In genomic region chr10:45373003-45373782, GRCh38 we compare ENCODE assay signal across 8 cellular contexts. TPM values are rescaled to one million over a fixed set of nuclear protein-coding genes. Genes with fewer than 3 reads are reported as not detected.
DNase-seq lines count a peak whose midpoint lies in the region; ATAC-seq and TF ChIP-seq lines count a peak whose summit lies in the region.

No MANE protein-coding gene starts in this region.

- no peak for DNase-seq in T-helper 1 cell
- DNase-seq in NT2/D1 (ENCODE audit: low read depth, low spot score) = peak; percentile 11
- no peak for DNase-seq in mammary epithelial cell
- DNase-seq in uterus = no peak
- DNase-seq in RWPE1 (ENCODE audit: low spot score) = no peak

- H3K27ac ChIP-seq in mammary epithelial cell (ENCODE audit: insufficient read depth, low read depth, low read length) (no peak overlapping the region), uterus (no peak overlapping the region), RWPE1 (no peak overlapping the region)

- H3K9me3 Mint-ChIP-seq in T-helper 1 cell treated with Interleukin-12 subunit alpha and Interleukin-12 subunit beta and Interleukin-4 antibody, amounts not matched to agents 30 μg/mL and 1 μg/mL, for 36 hours = no peaks in the 10 kb centered on the region

- no peaks in the 10 kb centered on the region for H3K9me3 ChIP-seq in NT2/D1 (ENCODE audit: insufficient read depth, low read length)
- no peaks in the 10 kb centered on the region for H3K9me3 ChIP-seq in mammary epithelial cell (replicated peaks; ENCODE audit: insufficient read depth, low read length)
- H3K9me3 ChIP-seq in mononuclear cell (ENCODE audit: low read depth, low read length) = no peaks in the 10 kb centered on the region
- no peaks in the 10 kb centered on the region for H3K9me3 ChIP-seq in uterus

- TF ChIP-seq CTCF in mammary epithelial cell (conservative IDR thresholded peaks at IDR 0.05 in 1 of 2, IDR thresholded peaks at IDR 0.05 in 1 of 2; ENCODE audit: extremely low read depth in 1 of 2, insufficient read depth in 1 of 2, low read depth in 1 of 2, low read length in 2 of 2) (no peak), uterus (IDR thresholded peaks at IDR 0.05) (no peak), RWPE1 (conservative IDR thresholded peaks at IDR 0.05; ENCODE audit: low read depth) (no peak)

- CTCF ChIA-PET in mammary epithelial cell (lab: Charles Lee; ENCODE audit: low non-redundant PET) = no interaction called here
- CTCF ChIA-PET in RWPE1 (lab: Yijun Ruan, JAX) = no interaction called here

- TF ChIP-seq POLR2A in uterus (IDR thresholded peaks at IDR 0.05) = no peak

- dilution Hi-C loops in mammary epithelial cell (cut with HindIII; ENCODE audit: low sequenced_read_pairs) = no loop called here

- H3K4me3 ChIP-seq in NT2/D1 (ENCODE audit: insufficient read length, low read depth) = peak overlapping the region; percentile 55
- peak overlapping the region in 1 of 3 experiments; percentile 20 for H3K4me3 ChIP-seq in mammary epithelial cell (replicated peaks in 1 of 3; ENCODE audit: insufficient read depth in 1 of 3, low read depth in 2 of 3, low read length in 3 of 3)
- H3K4me3 ChIP-seq in mononuclear cell (ENCODE audit: low read length) = peak overlapping the region; percentile 41
- H3K4me3 ChIP-seq in uterus = peak overlapping the region; percentile 19 to 22

- peak overlapping the region; percentile 59 for H2AFZ ChIP-seq in mammary epithelial cell (ENCODE audit: low read depth, low read length)

- H3K4me3 Mint-ChIP-seq in T-helper 1 cell treated with Interleukin-12 subunit alpha and Interleukin-12 subunit beta and Interleukin-4 antibody, amounts not matched to agents 30 μg/mL and 1 μg/mL, for 36 hours = peak overlapping the region; percentile 88

- peak; percentile 41 for ATAC-seq in HG02798 (IDR thresholded peaks at IDR 0.05; ENCODE audit: poor library complexity, unreplicated experiment)

- POLR2A ChIA-PET in RWPE1 (lab: Yijun Ruan, JAX; ENCODE audit: low non-redundant PET) = no interaction called here

- no peaks in the 10 kb centered on the region for H4K20me1 ChIP-seq in mammary epithelial cell (ENCODE audit: insufficient read depth, low read length)

- H3K27ac Mint-ChIP-seq in T-helper 1 cell treated with Interleukin-12 subunit alpha and Interleukin-12 subunit beta and Interleukin-4 antibody, amounts not matched to agents 30 μg/mL and 1 μg/mL, for 36 hours = peak overlapping the region; percentile 71

- peak overlapping the region; percentile 74 for H3K4me2 ChIP-seq in mammary epithelial cell (ENCODE audit: insufficient read depth, low read depth, low read length)

- 0% methylated on average over 14 of the region's 44 CpGs for WGBS in mammary epithelial cell (ENCODE audit: low coverage, missing lambda C conversion rate)

- intact Hi-C loops in mammary epithelial cell (cut with micrococcal nuclease) (no loop called here), uterus (cut with DNase I; ENCODE audit: low total_unique reads) (no loop called here)

- in situ Hi-C loops in mammary epithelial cell (cut with MboI; ENCODE audit: low sequenced_read_pairs in 2 of 2) = no loop called here

- H3K27me3 ChIP-seq in NT2/D1 (ENCODE audit: insufficient read depth, insufficient read length) = peaks cover 54% of the 10 kb centered on the region
- peaks cover 33% of the 10 kb centered on the region for H3K27me3 ChIP-seq in mammary epithelial cell (ENCODE audit: insufficient read depth, low read length)
- peaks cover 23% of the 10 kb centered on the region for H3K27me3 ChIP-seq in mononuclear cell (ENCODE audit: insufficient read depth, low read length)
- no peaks in the 10 kb centered on the region for H3K27me3 ChIP-seq in uterus

- no peaks in the 10 kb centered on the region for H3K36me3 ChIP-seq in NT2/D1 (ENCODE audit: insufficient read depth, insufficient read length, low read length)
- no peaks in the 10 kb centered on the region for H3K36me3 ChIP-seq in mammary epithelial cell (ENCODE audit: insufficient read depth, low read length)
- no peaks in the 10 kb centered on the region for H3K36me3 ChIP-seq in uterus

- H3K9ac ChIP-seq in NT2/D1 (ENCODE audit: insufficient read length, low read depth) (peak overlapping the region; percentile 79), mammary epithelial cell (ENCODE audit: insufficient read depth, low read length) (no peak overlapping the region)

- peaks cover 3% of the 10 kb centered on the region for H3K4me1 ChIP-seq in NT2/D1 (ENCODE audit: insufficient read depth, insufficient read length)
- peaks cover 17% of the 10 kb centered on the region for H3K4me1 ChIP-seq in mammary epithelial cell (ENCODE audit: insufficient read depth, low read length)
- H3K4me1 ChIP-seq in mononuclear cell (ENCODE audit: insufficient read depth, low read length) = peaks cover 56% of the 10 kb centered on the region
- H3K4me1 ChIP-seq in uterus = peaks cover 0 to 6% of the 10 kb centered on the region in 2 donors

- H3K4me1 Mint-ChIP-seq in T-helper 1 cell treated with Interleukin-12 subunit alpha and Interleukin-12 subunit beta and Interleukin-4 antibody, amounts not matched to agents 30 μg/mL and 1 μg/mL, for 36 hours (ENCODE audit: low read depth) = peaks cover 36% of the 10 kb centered on the region

- BruUV-seq in mammary epithelial cell (replicated peaks; lab: Mats Ljungman, UMichigan) = no TSS peak

- H3K36me3 Mint-ChIP-seq in T-helper 1 cell treated with Interleukin-12 subunit alpha and Interleukin-12 subunit beta and Interleukin-4 antibody, amounts not matched to agents 30 μg/mL and 1 μg/mL, for 36 hours (ENCODE audit: low read depth) = peaks cover 9% of the 10 kb centered on the region

- H3K27me3 Mint-ChIP-seq in T-helper 1 cell treated with Interleukin-12 subunit alpha and Interleukin-12 subunit beta and Interleukin-4 antibody, amounts not matched to agents 30 μg/mL and 1 μg/mL, for 36 hours (ENCODE audit: low read depth) = peaks cover 73% of the 10 kb centered on the region

- no peaks in the 10 kb centered on the region for H3K79me2 ChIP-seq in mammary epithelial cell (ENCODE audit: insufficient read depth, low read length)

RNA-seq across cellular contexts. Expression of gene ALOX5, which starts 0.8 kb away (rescaled TPM):
- total RNA-seq in mammary epithelial cell (under 1 TPM; 0.12 to 0.17 TPM), mononuclear cell (88.9 TPM), uterus (10 to 100 TPM in 3 of 4 donors, 1 to 10 TPM in 1; 3.5 to 32.5 (median 10.6) TPM)
- not detected for polyA plus RNA-seq in mammary epithelial cell
- not detected for polyA minus RNA-seq in mammary epithelial cell

RNA-seq across cellular contexts. Expression of gene OR13A1, which starts 57.8 kb away (rescaled TPM):
- total RNA-seq in mammary epithelial cell (not detected), mononuclear cell (0.10 TPM), uterus (1 to 10 TPM in 1 of 4 donors, not detected in 3; 1.2 TPM)
- polyA plus RNA-seq in mammary epithelial cell = not detected
- not detected for polyA minus RNA-seq in mammary epithelial cell
